ENCODE assay signal across 1 cellular context in the genomic region with DNA sequence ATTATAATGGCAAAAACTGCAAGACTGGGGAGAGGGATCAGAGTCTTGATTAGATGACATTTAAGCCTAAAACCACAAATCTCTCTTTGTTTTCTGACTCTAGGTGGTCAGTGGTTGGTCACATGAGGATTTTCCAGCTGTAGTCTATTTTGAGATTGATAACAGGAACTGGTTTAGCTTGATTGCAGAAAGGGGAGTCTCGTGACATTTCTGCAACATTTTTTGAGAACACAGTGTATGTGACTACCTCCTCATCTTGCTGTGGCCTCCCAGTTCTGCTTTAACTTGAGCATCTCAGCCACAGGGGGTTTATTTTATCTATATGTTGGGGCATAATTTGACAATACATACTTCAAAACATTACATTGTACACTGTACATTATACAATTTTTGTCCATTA.
TF ChIP-seq lines count a peak whose summit lies in the region.

No MANE protein-coding gene starts in this region.

TF ChIP-seq in SK-N-SH, 30 proteins besides CTCF, POLR2A, EP300 and RAD21 (continued from another document):
- TF ChIP-seq, protein P1, sequence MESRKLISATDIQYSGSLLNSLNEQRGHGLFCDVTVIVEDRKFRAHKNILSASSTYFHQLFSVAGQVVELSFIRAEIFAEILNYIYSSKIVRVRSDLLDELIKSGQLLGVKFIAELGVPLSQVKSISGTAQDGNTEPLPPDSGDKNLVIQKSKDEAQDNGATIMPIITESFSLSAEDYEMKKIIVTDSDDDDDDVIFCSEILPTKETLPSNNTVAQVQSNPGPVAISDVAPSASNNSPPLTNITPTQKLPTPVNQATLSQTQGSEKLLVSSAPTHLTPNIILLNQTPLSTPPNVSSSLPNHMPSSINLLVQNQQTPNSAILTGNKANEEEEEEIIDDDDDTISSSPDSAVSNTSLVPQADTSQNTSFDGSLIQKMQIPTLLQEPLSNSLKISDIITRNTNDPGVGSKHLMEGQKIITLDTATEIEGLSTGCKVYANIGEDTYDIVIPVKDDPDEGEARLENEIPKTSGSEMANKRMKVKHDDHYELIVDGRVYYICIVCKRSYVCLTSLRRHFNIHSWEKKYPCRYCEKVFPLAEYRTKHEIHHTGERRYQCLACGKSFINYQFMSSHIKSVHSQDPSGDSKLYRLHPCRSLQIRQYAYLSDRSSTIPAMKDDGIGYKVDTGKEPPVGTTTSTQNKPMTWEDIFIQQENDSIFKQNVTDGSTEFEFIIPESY (IDR thresholded peaks at IDR 0.05; ENCODE audit: borderline replicate concordance, low read depth): no peak
- TF ChIP-seq SIN3A (IDR thresholded peaks at IDR 0.05; ENCODE audit: borderline replicate concordance, low read depth, low read length): no peak
